ENCODE assay signal across 11 cellular contexts in genomic region chr14:20714593-20715250, GRCh38. TPM values are rescaled to one million over a fixed set of nuclear protein-coding genes. Genes with fewer than 3 reads are reported as not detected.
DNase-seq lines count a peak whose midpoint lies in the region; ATAC-seq, FAIRE-seq and TF ChIP-seq lines count a peak whose summit lies in the region.
"Had no signal": no experiment of that assay in that cellular context is flagged by ENCODE, and none has a peak within 500 bp of the region (broad histone marks: within the 10 kb centered on the region; RNA-seq: fewer than 3 reads in every experiment).

No MANE protein-coding gene starts in this region.

- H3K36me3 ChIP-seq in right lobe of liver (no peaks in the 10 kb centered on the region), HepG2 (replicated peaks in 1 of 2; ENCODE audit: control insufficient read depth in 1 of 2, insufficient read depth in 2 of 2, low read length in 2 of 2) (no peaks in the 10 kb centered on the region), esophagus squamous epithelium (no peaks in the 10 kb centered on the region), aorta (ENCODE audit: control insufficient read depth in 1 of 2, insufficient read depth in 2 of 2, low read length in 1 of 2) (no peaks in the 10 kb centered on the region)
- H3K36me3 ChIP-seq: SJCRH30 had no signal

- no TSS peak for BruUV-seq in HepG2 (replicated peaks; lab: Mats Ljungman, UMichigan)

- intact Hi-C loops in right lobe of liver (cut with DNase I) (no loop called here), HepG2 (cut with micrococcal nuclease; ENCODE audit: unreplicated experiment) (no loop called here), esophagus squamous epithelium (cut with DNase I) (no loop called here), aorta (cut with DNase I) (no loop called here)

- ATAC-seq in right lobe of liver (peak; percentile 59 to 70 (median 64)), HepG2 (no peak), aorta (ENCODE audit: low FRiP score) (peak; percentile 68), GM19023 (IDR thresholded peaks at IDR 0.05; ENCODE audit: unreplicated experiment) (no peak), GM19463 (IDR thresholded peaks at IDR 0.05; ENCODE audit: unreplicated experiment) (no peak)

- H3K27me3 ChIP-seq in right lobe of liver (no peaks in the 10 kb centered on the region), HepG2 (ENCODE audit: control insufficient read depth in 1 of 2, insufficient read depth in 2 of 2, low read length in 2 of 2) (no peaks in the 10 kb centered on the region), esophagus squamous epithelium (no peaks in the 10 kb centered on the region), aorta (ENCODE audit: control insufficient read depth in 1 of 2, insufficient read depth in 2 of 2, low read length in 1 of 2) (no peaks in the 10 kb centered on the region)
- H3K27me3 ChIP-seq: SJCRH30 had no signal

- 44% methylated on average over 4 of the region's 4 CpGs for WGBS in right lobe of liver (ENCODE audit: insufficient coverage, low coverage, low lambda C conversion rate, missing lambda C conversion rate)
- WGBS in HepG2 (ENCODE audit: low lambda C conversion rate), result 18% methylated on average over 4 of the region's 4 CpGs
- 6 to 10% methylated on average over 4 of the region's 4 CpGs for WGBS in esophagus squamous epithelium, 2 donors
- 17% methylated on average over 4 of the region's 4 CpGs for WGBS in aorta, 2 donors

- H3K4me3 ChIP-seq in right lobe of liver (no peak overlapping the region), HepG2 (replicated peaks in 1 of 3; ENCODE audit: insufficient read depth in 1 of 3, low read depth in 2 of 3, low read length in 3 of 3) (no peak overlapping the region), esophagus squamous epithelium (peak overlapping the region in 1 of 4 donors; percentile 23), aorta (ENCODE audit: low read length in 2 of 2) (no peak overlapping the region)
- H3K4me3 ChIP-seq: SJCRH30 had no signal

- TF ChIP-seq RAD21 in HepG2 (CRISPR knock-in tag; IDR thresholded peaks at IDR 0.05), result no peak

- H3K27ac ChIP-seq in right lobe of liver, result peak overlapping the region in 1 of 3 donors; percentile 18
- no peak overlapping the region for H3K27ac ChIP-seq in HepG2 (ENCODE audit: extremely low read length, insufficient read depth, low read length)
- H3K27ac ChIP-seq in esophagus squamous epithelium, result peak overlapping the region; percentile 59 to 88 (median 74)
- H3K27ac ChIP-seq in aorta (ENCODE audit: low read depth in 1 of 2, low read length in 2 of 2), result no peak overlapping the region
- H3K27ac ChIP-seq: SJCRH30 had no signal

- in situ Hi-C loops in HepG2 (cut with HindIII; ENCODE audit: extremely low pct_ligation_motif_present, low pct_unique_long_range_greater_than_20kb), result no loop called here

- H4K20me1 ChIP-seq in HepG2 (ENCODE audit: insufficient read depth, low read length), result no peaks in the 10 kb centered on the region

- H3K9me3 ChIP-seq in right lobe of liver, result no peaks in the 10 kb centered on the region
- H3K9me3 ChIP-seq in HepG2 (ENCODE audit: low read length), result no peaks in the 10 kb centered on the region
- no peaks in the 10 kb centered on the region for H3K9me3 ChIP-seq in esophagus squamous epithelium
- H3K9me3 ChIP-seq in aorta (ENCODE audit: control insufficient read depth, low read length), result no peaks in the 10 kb centered on the region
- H3K9me3 ChIP-seq: SJCRH30 had no signal

- H3K79me2 ChIP-seq in HepG2 (ENCODE audit: insufficient read depth, low read length), result no peaks in the 10 kb centered on the region

- TF ChIP-seq EP300 in HepG2 (IDR thresholded peaks at IDR 0.05; ENCODE audit: low read depth in 2 of 2, low read length in 2 of 2) (no peak), HepG2 (CRISPR knock-in tag; IDR thresholded peaks at IDR 0.05; ENCODE audit: borderline replicate concordance) (no peak)

- no peak overlapping the region for H3K4me2 ChIP-seq in HepG2 (ENCODE audit: low read depth, low read length)

- TF ChIP-seq CTCF in right lobe of liver (IDR thresholded peaks at IDR 0.05) (no peak), HepG2 (CRISPR knock-in tag; IDR thresholded peaks at IDR 0.05) (no peak), esophagus squamous epithelium (IDR thresholded peaks at IDR 0.05) (no peak)

- H3K4me1 ChIP-seq in right lobe of liver, result no peaks in the 10 kb centered on the region
- H3K4me1 ChIP-seq in HepG2 (ENCODE audit: insufficient read depth, low read length), result no peaks in the 10 kb centered on the region
- H3K4me1 ChIP-seq in esophagus squamous epithelium, result peaks cover 6 to 40% (median 9%) of the 10 kb centered on the region in 3 donors
- no peaks in the 10 kb centered on the region for H3K4me1 ChIP-seq in aorta (ENCODE audit: control insufficient read depth in 1 of 2, insufficient read depth in 2 of 2, low read length in 2 of 2)
- H3K4me1 ChIP-seq: SJCRH30 had no signal

- TF ChIP-seq POLR2A in right lobe of liver (IDR thresholded peaks at IDR 0.05) (no peak), HepG2 (IDR thresholded peaks at IDR 0.05; ENCODE audit: insufficient read depth in 1 of 2, low read depth in 2 of 2, low read length in 2 of 2) (no peak), esophagus squamous epithelium (IDR thresholded peaks at IDR 0.05) (no peak)

- no peak overlapping the region for H2AFZ ChIP-seq in HepG2 (ENCODE audit: low read length)

- DNase-seq in right lobe of liver, result peak in 2 of 3 donors; percentile 55 to 60
- no peak for DNase-seq in HepG2 (ENCODE audit: low spot score)
- DNase-seq in esophagus squamous epithelium (lab: John Stamatoyannopoulos, UW), result no peak
- peak; percentile 76 for DNase-seq in myocyte (ENCODE audit: low read depth)
- DNase-seq in aorta, result peak; percentile 85 to 93
- DNase-seq in NCI-H128 (lab: John Stamatoyannopoulos, UW; ENCODE audit: unreplicated experiment), result no peak
- DNase-seq: ACHN had no signal

- no peak overlapping the region for H3K9ac ChIP-seq in HepG2 (ENCODE audit: insufficient read depth, low read depth, low read length)

- CTCF ChIA-PET in HepG2 (lab: Yijun Ruan, JAX; ENCODE audit: low intra/inter-chr PET ratio, low total read pairs), result no interaction called here

- no peak for FAIRE-seq in HepG2 (lab: Jason Lieb, UNC)
- FAIRE-seq: islet of Langerhans had no signal

- POLR2A ChIA-PET in HepG2 (lab: Yijun Ruan, JAX), result no interaction called here

RNA-seq across cellular contexts. Expression of gene ANG, which starts 26.2 kb away (rescaled TPM):
- total RNA-seq in right lobe of liver (1,000 to 10,000 TPM in 1 of 6 experiments, 100 to 1,000 TPM in 5; 361 to 1,830 (median 780) TPM), HepG2 (2016; rRNA removed; fragmentation: Illumina TruSeq; extraction: Trizol) (50.4 and 83.6 TPM in 2 replicates), esophagus squamous epithelium (10 to 100 TPM in 1 of 4 donors, 1 to 10 TPM in 3; 1.4 to 15.1 (median 5.8) TPM), myocyte (0.42 and 1.4 TPM in 2 replicates), aorta (10 to 100 TPM; 19.7 to 22.1 TPM)
- 23.2 and 27.0 TPM in 2 replicates for total RNA-seq in HepG2 (2016; cell fraction: cytosol; rRNA removed; fragmentation: Illumina TruSeq; extraction: Trizol; ENCODE audit: low read depth)
- total RNA-seq in HepG2 (2016; cell fraction: insoluble cytoplasmic fraction; rRNA removed; fragmentation: Illumina TruSeq; extraction: Trizol), result 48.4 and 82.5 TPM in 2 replicates
- total RNA-seq in HepG2 (2016; cell fraction: membrane; rRNA removed; fragmentation: Illumina TruSeq; extraction: Trizol), result 22.2 and 27.0 TPM in 2 replicates
- 69.5 and 76.6 TPM in 2 replicates for total RNA-seq in HepG2 (2016; cell fraction: nucleus; rRNA removed; fragmentation: Illumina TruSeq; extraction: Trizol)
- polyA plus RNA-seq in HepG2 (2011; rRNA removed) (401 and 507 TPM in 2 replicates), aorta (10 to 100 TPM; 20.8 to 30.3 TPM)
- 420 and 539 TPM in 2 replicates for polyA plus RNA-seq in HepG2 (2011; cell fraction: cytosol; rRNA removed)
- 150 and 205 TPM in 2 replicates for polyA plus RNA-seq in HepG2 (2011; cell fraction: nucleus; rRNA removed)
- 329 and 401 TPM in 2 replicates for polyA plus RNA-seq in HepG2 (2012)
- 25.5 and 31.5 TPM in 2 replicates for polyA plus RNA-seq in HepG2 (2016; cell fraction: cytosol; fragmentation: Illumina TruSeq; extraction: Trizol; ENCODE audit: low read depth)
- 65.2 and 70.4 TPM in 2 replicates for polyA plus RNA-seq in HepG2 (2016; cell fraction: insoluble cytoplasmic fraction; fragmentation: Illumina TruSeq; extraction: Trizol; ENCODE audit: low read depth)
- 23.0 and 26.6 TPM in 2 replicates for polyA plus RNA-seq in HepG2 (2016; cell fraction: membrane; fragmentation: Illumina TruSeq; extraction: Trizol; ENCODE audit: low read depth)
- polyA plus RNA-seq in HepG2 (2016; cell fraction: nucleus; fragmentation: Illumina TruSeq; extraction: Trizol; ENCODE audit: insufficient read depth, low read depth), result 153 and 158 TPM in 2 replicates
- 12.3 and 417 TPM in 2 replicates for polyA minus RNA-seq in HepG2 (2011; rRNA and poly(A)+ RNA removed; ENCODE audit: low replicate concordance)
- 112 and 146 TPM in 2 replicates for polyA minus RNA-seq in HepG2 (2011; cell fraction: cytosol; rRNA and poly(A)+ RNA removed)
- 99.3 and 162 TPM in 2 replicates for polyA minus RNA-seq in HepG2 (2011; cell fraction: nucleus; rRNA and poly(A)+ RNA removed)
- polyA plus RNA-seq in myocyte (2012), result 6.7 TPM

RNA-seq across cellular contexts. Expression of gene RNASE4, which starts 30.4 kb away (rescaled TPM):
- 100 to 1,000 TPM; 129 to 175 (median 151) TPM for total RNA-seq in right lobe of liver
- 72.6 and 109 TPM in 2 replicates for total RNA-seq in HepG2 (2016; rRNA removed; fragmentation: Illumina TruSeq; extraction: Trizol)
- 10.9 and 11.4 TPM in 2 replicates for total RNA-seq in HepG2 (2016; cell fraction: cytosol; rRNA removed; fragmentation: Illumina TruSeq; extraction: Trizol; ENCODE audit: low read depth)
- 67.4 and 98.7 TPM in 2 replicates for total RNA-seq in HepG2 (2016; cell fraction: insoluble cytoplasmic fraction; rRNA removed; fragmentation: Illumina TruSeq; extraction: Trizol)
- total RNA-seq in HepG2 (2016; cell fraction: membrane; rRNA removed; fragmentation: Illumina TruSeq; extraction: Trizol), result 28.9 and 30.2 TPM in 2 replicates
- total RNA-seq in HepG2 (2016; cell fraction: nucleus; rRNA removed; fragmentation: Illumina TruSeq; extraction: Trizol), result 95.6 and 108 TPM in 2 replicates
- 983 and 1,053 TPM in 2 replicates for polyA plus RNA-seq in HepG2 (2011; rRNA removed)
- polyA plus RNA-seq in HepG2 (2011; cell fraction: cytosol; rRNA removed), result 857 and 1,050 TPM in 2 replicates
- polyA plus RNA-seq in HepG2 (2011; cell fraction: nucleus; rRNA removed), result 311 and 364 TPM in 2 replicates
- polyA plus RNA-seq in HepG2 (2012), result 204 and 361 TPM in 2 replicates
- 16.1 and 18.9 TPM in 2 replicates for polyA plus RNA-seq in HepG2 (2016; cell fraction: cytosol; fragmentation: Illumina TruSeq; extraction: Trizol; ENCODE audit: low read depth)
- polyA plus RNA-seq in HepG2 (2016; cell fraction: insoluble cytoplasmic fraction; fragmentation: Illumina TruSeq; extraction: Trizol; ENCODE audit: low read depth), result 74.2 and 86.3 TPM in 2 replicates
- 32.5 and 32.6 TPM in 2 replicates for polyA plus RNA-seq in HepG2 (2016; cell fraction: membrane; fragmentation: Illumina TruSeq; extraction: Trizol; ENCODE audit: low read depth)
- polyA plus RNA-seq in HepG2 (2016; cell fraction: nucleus; fragmentation: Illumina TruSeq; extraction: Trizol; ENCODE audit: insufficient read depth, low read depth), result 155 and 191 TPM in 2 replicates
- 8.4 and 784 TPM in 2 replicates for polyA minus RNA-seq in HepG2 (2011; rRNA and poly(A)+ RNA removed; ENCODE audit: low replicate concordance)
- polyA minus RNA-seq in HepG2 (2011; cell fraction: cytosol; rRNA and poly(A)+ RNA removed), result 239 and 293 TPM in 2 replicates
- 93.9 and 153 TPM in 2 replicates for polyA minus RNA-seq in HepG2 (2011; cell fraction: nucleus; rRNA and poly(A)+ RNA removed)
- total RNA-seq in esophagus squamous epithelium, result 10 to 100 TPM in 2 of 4 donors, 1 to 10 TPM in 2; 4.0 to 73.1 (median 19.5) TPM
- 4.7 and 7.2 TPM in 2 replicates for total RNA-seq in myocyte
- polyA plus RNA-seq in myocyte (2012), result 16.3 TPM
- 10 to 100 TPM; 37.4 to 71.8 TPM for total RNA-seq in aorta
- polyA plus RNA-seq in aorta, result 10 to 100 TPM; 39.3 to 85.1 TPM

RNA-seq across cellular contexts. Expression of gene EDDM3A, which starts 31.0 kb away (rescaled TPM):
- total RNA-seq in right lobe of liver (not detected), HepG2 (2016; rRNA removed; fragmentation: Illumina TruSeq; extraction: Trizol) (not detected in 2 replicates), esophagus squamous epithelium (not detected), myocyte (not detected in 2 replicates), aorta (not detected)
- total RNA-seq in HepG2 (2016; cell fraction: cytosol; rRNA removed; fragmentation: Illumina TruSeq; extraction: Trizol; ENCODE audit: low read depth), result not detected in 2 replicates
- total RNA-seq in HepG2 (2016; cell fraction: insoluble cytoplasmic fraction; rRNA removed; fragmentation: Illumina TruSeq; extraction: Trizol), result not detected in 2 replicates
- not detected in 2 replicates for total RNA-seq in HepG2 (2016; cell fraction: membrane; rRNA removed; fragmentation: Illumina TruSeq; extraction: Trizol)
- not detected in 2 replicates for total RNA-seq in HepG2 (2016; cell fraction: nucleus; rRNA removed; fragmentation: Illumina TruSeq; extraction: Trizol)
- polyA plus RNA-seq in HepG2 (2011; rRNA removed) (not detected in 2 replicates), aorta (not detected)
- not detected in 2 replicates for polyA plus RNA-seq in HepG2 (2011; cell fraction: cytosol; rRNA removed)
- not detected in 2 replicates for polyA plus RNA-seq in HepG2 (2011; cell fraction: nucleus; rRNA removed)
- not detected in 2 replicates for polyA plus RNA-seq in HepG2 (2012)
- polyA plus RNA-seq in HepG2 (2016; cell fraction: cytosol; fragmentation: Illumina TruSeq; extraction: Trizol; ENCODE audit: low read depth), result not detected in 2 replicates
- polyA plus RNA-seq in HepG2 (2016; cell fraction: insoluble cytoplasmic fraction; fragmentation: Illumina TruSeq; extraction: Trizol; ENCODE audit: low read depth), result not detected in 2 replicates
- polyA plus RNA-seq in HepG2 (2016; cell fraction: membrane; fragmentation: Illumina TruSeq; extraction: Trizol; ENCODE audit: low read depth), result not detected in 2 replicates
- polyA plus RNA-seq in HepG2 (2016; cell fraction: nucleus; fragmentation: Illumina TruSeq; extraction: Trizol; ENCODE audit: insufficient read depth, low read depth), result not detected in 2 replicates
- not detected in 2 replicates for polyA minus RNA-seq in HepG2 (2011; rRNA and poly(A)+ RNA removed; ENCODE audit: low replicate concordance)
- not detected in 2 replicates for polyA minus RNA-seq in HepG2 (2011; cell fraction: cytosol; rRNA and poly(A)+ RNA removed)
- not detected in 2 replicates for polyA minus RNA-seq in HepG2 (2011; cell fraction: nucleus; rRNA and poly(A)+ RNA removed)
- polyA plus RNA-seq in myocyte (2012), result not detected
- total RNA-seq: SJCRH30 had no signal

RNA-seq across cellular contexts. Expression of gene EDDM3B, which starts 53.5 kb away (rescaled TPM):
- not detected for total RNA-seq in right lobe of liver
- total RNA-seq in HepG2 (2016; rRNA removed; fragmentation: Illumina TruSeq; extraction: Trizol), result not detected in 2 replicates
- not detected in 2 replicates for total RNA-seq in HepG2 (2016; cell fraction: cytosol; rRNA removed; fragmentation: Illumina TruSeq; extraction: Trizol; ENCODE audit: low read depth)
- total RNA-seq in HepG2 (2016; cell fraction: insoluble cytoplasmic fraction; rRNA removed; fragmentation: Illumina TruSeq; extraction: Trizol), result not detected in 2 replicates
- not detected in 2 replicates for total RNA-seq in HepG2 (2016; cell fraction: membrane; rRNA removed; fragmentation: Illumina TruSeq; extraction: Trizol)
- not detected in 2 replicates for total RNA-seq in HepG2 (2016; cell fraction: nucleus; rRNA removed; fragmentation: Illumina TruSeq; extraction: Trizol)
- not detected in 2 replicates for polyA plus RNA-seq in HepG2 (2011; rRNA removed)
- polyA plus RNA-seq in HepG2 (2011; cell fraction: cytosol; rRNA removed), result not detected in 2 replicates
- polyA plus RNA-seq in HepG2 (2011; cell fraction: nucleus; rRNA removed), result not detected in 2 replicates
- not detected in 2 replicates for polyA plus RNA-seq in HepG2 (2012)
- not detected in 2 replicates for polyA plus RNA-seq in HepG2 (2016; cell fraction: cytosol; fragmentation: Illumina TruSeq; extraction: Trizol; ENCODE audit: low read depth)
- polyA plus RNA-seq in HepG2 (2016; cell fraction: insoluble cytoplasmic fraction; fragmentation: Illumina TruSeq; extraction: Trizol; ENCODE audit: low read depth), result not detected in 2 replicates
- not detected in 2 replicates for polyA plus RNA-seq in HepG2 (2016; cell fraction: membrane; fragmentation: Illumina TruSeq; extraction: Trizol; ENCODE audit: low read depth)
- not detected in 2 replicates for polyA plus RNA-seq in HepG2 (2016; cell fraction: nucleus; fragmentation: Illumina TruSeq; extraction: Trizol; ENCODE audit: insufficient read depth, low read depth)
- not detected in 2 replicates for polyA minus RNA-seq in HepG2 (2011; rRNA and poly(A)+ RNA removed; ENCODE audit: low replicate concordance)
- polyA minus RNA-seq in HepG2 (2011; cell fraction: cytosol; rRNA and poly(A)+ RNA removed), result not detected in 2 replicates
- polyA minus RNA-seq in HepG2 (2011; cell fraction: nucleus; rRNA and poly(A)+ RNA removed), result not detected in 2 replicates
- total RNA-seq in esophagus squamous epithelium, result not detected
- not detected in 2 replicates for total RNA-seq in myocyte
- not detected for polyA plus RNA-seq in myocyte (2012)
- total RNA-seq in aorta, result not detected
- not detected for polyA plus RNA-seq in aorta
- total RNA-seq: SJCRH30 had no signal

Comparison
In these comparisons a context has a peak if more than half of its experiments do, and no peak if none do; other contexts are left out.
1. ATAC-seq: peak in right lobe of liver (4 of 4) and aorta (single experiment); none in HepG2 (single experiment), GM19023 (single experiment) and GM19463 (single experiment).
2. DNase-seq: peak in right lobe of liver (2 of 3), myocyte (single experiment) and aorta (2 of 2); none in HepG2 (single experiment), esophagus squamous epithelium (single experiment) and NCI-H128 (single experiment).
3. H3K27ac ChIP-seq: peak in esophagus squamous epithelium (4 of 4); none in HepG2 (single experiment) and aorta (0 of 2).